8 cellular contexts compared by ENCODE assay signal in the genomic region with DNA sequence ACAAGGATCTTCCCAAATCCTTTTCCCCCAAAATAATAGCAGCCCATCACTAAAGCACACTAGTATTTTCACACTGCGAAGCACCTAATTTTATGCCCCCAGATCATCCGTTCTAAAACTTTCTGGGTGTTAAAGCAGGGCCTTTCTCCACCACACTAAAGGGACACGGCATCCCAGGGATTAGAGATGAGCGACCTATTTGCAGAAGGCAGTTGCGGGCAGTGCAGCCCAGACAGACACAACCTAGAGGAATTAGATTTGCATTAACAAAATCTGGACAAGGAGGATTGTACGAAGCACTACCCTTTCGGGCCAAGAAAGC. TPM values are rescaled to one million over a fixed set of nuclear protein-coding genes. Genes with fewer than 3 reads are reported as not detected.
DNase-seq lines count a peak whose midpoint lies in the region; ATAC-seq, FAIRE-seq and TF ChIP-seq lines count a peak whose summit lies in the region.

No MANE protein-coding gene starts in this region.

- in situ Hi-C loops in K562 (cut with MboI), result no loop called here

- H3K79me2 ChIP-seq in K562 (ENCODE audit: control insufficient read depth, insufficient read depth, low read length), result peaks cover 4% of the 10 kb centered on the region; the same call in 2 of the 3 replicates

- H3K9me3 Mint-ChIP-seq in activated T-cell treated with anti-CD3 and anti-CD28 coated beads, Interleukin-2, amount 50 U/mL, for 72 hours, result no peaks in the 10 kb centered on the region

- H3K9ac ChIP-seq in K562 (ENCODE audit: insufficient read depth in 1 of 2, low read depth in 2 of 2, low read length in 2 of 2), result peak overlapping the region; percentile 85 to 91

- H3K27ac ChIP-seq in K562 (ENCODE audit: extremely low read depth, low read depth, low read length) (peak overlapping the region; percentile 89), lower lobe of right lung (peak overlapping the region; percentile 90), tibial nerve (peak overlapping the region; percentile 81 to 90 (median 84))

- no peaks in the 10 kb centered on the region for H4K20me1 ChIP-seq in K562 (replicated peaks; ENCODE audit: control insufficient read depth, insufficient read depth, low read length)

- intact Hi-C loops in K562 (cut with micrococcal nuclease), result loop anchor here (2.0 kb wide), 2 partner anchors 23 to 101 kb away; partner anchors contain the start of genes ASNSD1, ORMDL1 and PMS1
- intact Hi-C loops in lower lobe of right lung (cut with DNase I), result no loop called here

- peak overlapping the region; percentile 97 for H2AFZ ChIP-seq in K562 (ENCODE audit: low read depth, low read length)

- TF ChIP-seq CTCF in K562 (IDR thresholded peaks at IDR 0.05 in 2 of 3, conservative IDR thresholded peaks at IDR 0.05 in 1 of 3; ENCODE audit: insufficient read depth in 2 of 3, low read depth in 1 of 3, low read length in 3 of 3) (no peak), lower lobe of right lung (IDR thresholded peaks at IDR 0.05) (no peak), tibial nerve (IDR thresholded peaks at IDR 0.05) (no peak)

- 0% methylated on average over 7 of the region's 7 CpGs for WGBS in K562 (ENCODE audit: insufficient coverage, low coverage, missing lambda C conversion rate)
- 0 to 1% methylated on average over 7 of the region's 7 CpGs for WGBS in tibial nerve, 2 donors

- H3K4me3 ChIP-seq in K562, result peak overlapping the region; percentile 70
- H3K4me3 ChIP-seq in lower lobe of right lung, result peak overlapping the region; percentile 95
- peak overlapping the region; percentile 65 to 72 (median 70) for H3K4me3 ChIP-seq in tibial nerve

- H3K4me2 ChIP-seq in K562 (ENCODE audit: insufficient read depth, low read length), result peak overlapping the region; percentile 97

- no peak for DNase-seq in activated T-cell treated with anti-CD3 and anti-CD28 coated beads, Interleukin-2, amount 50 U/mL, for 72 hours
- no peak for DNase-seq in activated T-cell treated with anti-CD3 and anti-CD28 coated beads for 4 hours
- DNase-seq in K562 (ENCODE audit: extremely low read depth in 1 of 4, low spot score in 3 of 4), result no peak
- DNase-seq in lower lobe of right lung, result no peak
- peak in 1 of 2 donors; percentile 8 for DNase-seq in tibial nerve (ENCODE audit: low spot score in 2 of 2)
- DNase-seq in stimulated activated CD4-positive, alpha-beta T cell treated with anti-CD3 and anti-CD28 coated beads, Interleukin-4, amount 100 ng/mL, for 1 hour, result no peak
- DNase-seq in NCI-H187 (lab: John Stamatoyannopoulos, UW), result no peak

- no peak for FAIRE-seq in K562 (lab: Jason Lieb, UNC)

- no peak for TF ChIP-seq POLR2A in K562 (conservative IDR thresholded peaks at IDR 0.05)
- TF ChIP-seq POLR2A in tibial nerve (IDR thresholded peaks at IDR 0.05), result no peak

- ATAC-seq in activated T-cell treated with anti-CD3 and anti-CD28 coated beads, Interleukin-2, amount 50 U/mL, for 72 hours (replicated peaks in 1 of 2), result no peak
- ATAC-seq in K562 (no peak), lower lobe of right lung (no peak), GM18511 (IDR thresholded peaks at IDR 0.05; ENCODE audit: unreplicated experiment) (no peak)

- TF ChIP-seq RAD21 in K562 (CRISPR knock-in tag; conservative IDR thresholded peaks at IDR 0.05 in 1 of 2, IDR thresholded peaks at IDR 0.05 in 1 of 2), result no peak

- H3K27ac Mint-ChIP-seq in activated T-cell treated with anti-CD3 and anti-CD28 coated beads, Interleukin-2, amount 50 U/mL, for 72 hours, result peak overlapping the region; percentile 100

- TF ChIP-seq EP300 in K562 (IDR thresholded peaks at IDR 0.05; ENCODE audit: low read length), result no peak
- no peak for TF ChIP-seq EP300 in tibial nerve (IDR thresholded peaks at IDR 0.05)

- H3K4me1 ChIP-seq in K562 (replicated peaks in 1 of 2; ENCODE audit: control insufficient read depth in 2 of 2, insufficient read depth in 2 of 2, low read length in 2 of 2) (no peaks in the 10 kb centered on the region; a peak in 1 of 5 replicates), lower lobe of right lung (peaks cover 14% of the 10 kb centered on the region), tibial nerve (peaks cover 0 to 24% (median 8%) of the 10 kb centered on the region in 4 donors)

- peak overlapping the region; percentile 94 to 95 for H3K4me3 Mint-ChIP-seq in activated T-cell treated with anti-CD3 and anti-CD28 coated beads, Interleukin-2, amount 50 U/mL, for 72 hours

- BruUV-seq in K562 (replicated peaks; lab: Mats Ljungman, UMichigan), result TSS peak; percentile 78

- H3K9me1 ChIP-seq in K562 (ENCODE audit: control insufficient read depth, insufficient read depth, low read length), result no peaks in the 10 kb centered on the region

- CTCF ChIA-PET in K562 (lab: Yijun Ruan, JAX; ENCODE audit: low intra/inter-chr PET ratio), result interaction anchor here (1.5 kb wide), 1 partner anchor 101 kb away, joined by 7 read pairs; the partner anchor contains the start of gene ASNSD1

- H3K9me3 ChIP-seq in K562 (replicated peaks; ENCODE audit: control insufficient read depth, insufficient read depth, low read depth, low read length), result no peaks in the 10 kb centered on the region
- H3K9me3 ChIP-seq in lower lobe of right lung, result no peaks in the 10 kb centered on the region
- H3K9me3 ChIP-seq in tibial nerve, result no peaks in the 10 kb centered on the region

- H3K27me3 ChIP-seq in K562 (ENCODE audit: control insufficient read depth in 2 of 2, insufficient read depth in 2 of 2, low read length in 2 of 2), result no peaks in the 10 kb centered on the region
- no peaks in the 10 kb centered on the region for H3K27me3 ChIP-seq in lower lobe of right lung (ENCODE audit: low read depth)
- no peaks in the 10 kb centered on the region for H3K27me3 ChIP-seq in tibial nerve

- H3K27me3 Mint-ChIP-seq in activated T-cell treated with anti-CD3 and anti-CD28 coated beads, Interleukin-2, amount 50 U/mL, for 72 hours (ENCODE audit: low read depth), result no peaks in the 10 kb centered on the region

- peaks cover 0 to 11% of the 10 kb centered on the region in 2 donors for H3K36me3 Mint-ChIP-seq in activated T-cell treated with anti-CD3 and anti-CD28 coated beads, Interleukin-2, amount 50 U/mL, for 72 hours (ENCODE audit: insufficient read depth in 2 of 2)

- H3K4me1 Mint-ChIP-seq in activated T-cell treated with anti-CD3 and anti-CD28 coated beads, Interleukin-2, amount 50 U/mL, for 72 hours (ENCODE audit: low read depth), result peaks cover 18% of the 10 kb centered on the region

- POLR2A ChIA-PET in K562 (lab: Yijun Ruan, JAX), result interaction anchor here (0.7 to 1.5 kb wide), 9 partner anchors 8 to 229 kb away, joined by 3 to 11 read pairs (median 4); no protein-coding TSS in a partner anchor

- peaks cover 11% of the 10 kb centered on the region; the same call in 1 of the 3 replicates for H3K36me3 ChIP-seq in K562 (ENCODE audit: control insufficient read depth, insufficient read depth, low read length)
- H3K36me3 ChIP-seq in lower lobe of right lung, result peaks cover 7% of the 10 kb centered on the region
- H3K36me3 ChIP-seq in tibial nerve, result peaks cover 0 to 33% (median 0%) of the 10 kb centered on the region in 3 donors

RNA-seq across cellular contexts. Expression of gene OSGEPL1, which starts 0.4 kb away (rescaled TPM):
- 10 to 100 TPM; 10.2 to 10.3 TPM for total RNA-seq in activated T-cell treated with anti-CD3 and anti-CD28 coated beads, Interleukin-2, amount 50 U/mL, for 72 hours
- total RNA-seq in K562 (2011; cell fraction: chromatin; rRNA removed; ENCODE audit: low replicate concordance), result 6.3 and 13.1 TPM in 2 replicates
- 6.0 and 6.7 TPM in 2 replicates for total RNA-seq in K562 (2011; cell fraction: nucleolus; rRNA removed)
- total RNA-seq in K562 (2011; cell fraction: nucleoplasm; rRNA removed), result 6.5 and 8.3 TPM in 2 replicates
- total RNA-seq in K562 (2014; rRNA removed) (3.6 and 3.7 TPM in 2 replicates), K562 (2014; rRNA removed; fragmentation: Illumina TruSeq; extraction: Trizol) (6.0 and 6.5 TPM in 2 replicates), K562 (2015; rRNA removed; fragmentation: Illumina TruSeq; extraction: Trizol) (5.3 and 6.5 TPM in 2 replicates), K562 (2021) (2.5 and 3.7 TPM in 2 replicates), lower lobe of right lung (7.9 TPM), tibial nerve (10 to 100 TPM in 3 of 4 donors, 1 to 10 TPM in 1; 8.4 to 26.4 (median 11.8) TPM)
- polyA plus RNA-seq in K562 (2011; rRNA removed) (10.4 and 10.8 TPM in 2 replicates), K562 (2014; fragmentation: Illumina TruSeq; extraction: Trizol) (5.0 and 5.2 TPM in 2 replicates), K562 (2014; fragmentation: Nextera tagmentation; extraction: Ambion mirVana) (1 to 10 TPM; 8.9 to 9.3 TPM), K562 (2014; rRNA removed) (5.1 and 6.0 TPM in 2 replicates)
- 1.6 and 3.5 TPM in 2 replicates for polyA plus RNA-seq in K562 (2011; cell fraction: cytosol; rRNA removed)
- polyA plus RNA-seq in K562 (2011; cell fraction: nucleus; rRNA removed), result 8.3 and 13.3 TPM in 2 replicates
- 3.6 and 4.7 TPM in 2 replicates for polyA plus RNA-seq in K562 (2012)
- polyA minus RNA-seq in K562 (2011; rRNA and poly(A)+ RNA removed), result 5.7 and 7.6 TPM in 2 replicates
- polyA minus RNA-seq in K562 (2011; cell fraction: cytosol; rRNA and poly(A)+ RNA removed), result 2.2 and 3.4 TPM in 2 replicates
- polyA minus RNA-seq in K562 (2011; cell fraction: nucleus; rRNA and poly(A)+ RNA removed), result 7.5 and 14.2 TPM in 2 replicates

RNA-seq across cellular contexts. Expression of gene ORMDL1, which starts 21.9 kb away (rescaled TPM):
- 100 to 1,000 TPM; 101 to 121 TPM for total RNA-seq in activated T-cell treated with anti-CD3 and anti-CD28 coated beads, Interleukin-2, amount 50 U/mL, for 72 hours
- 35.1 and 80.6 TPM in 2 replicates for total RNA-seq in K562 (2011; cell fraction: chromatin; rRNA removed; ENCODE audit: low replicate concordance)
- total RNA-seq in K562 (2011; cell fraction: nucleolus; rRNA removed), result 19.5 and 23.3 TPM in 2 replicates
- total RNA-seq in K562 (2011; cell fraction: nucleoplasm; rRNA removed), result 43.8 and 59.6 TPM in 2 replicates
- total RNA-seq in K562 (2014; rRNA removed), result 28.9 and 35.1 TPM in 2 replicates
- 48.9 and 54.1 TPM in 2 replicates for total RNA-seq in K562 (2014; rRNA removed; fragmentation: Illumina TruSeq; extraction: Trizol)
- 44.3 and 50.6 TPM in 2 replicates for total RNA-seq in K562 (2015; rRNA removed; fragmentation: Illumina TruSeq; extraction: Trizol)
- total RNA-seq in K562 (2021), result 33.8 and 35.3 TPM in 2 replicates
- 59.1 and 74.2 TPM in 2 replicates for polyA plus RNA-seq in K562 (2011; rRNA removed)
- 15.6 and 28.6 TPM in 2 replicates for polyA plus RNA-seq in K562 (2011; cell fraction: cytosol; rRNA removed)
- polyA plus RNA-seq in K562 (2011; cell fraction: nucleus; rRNA removed), result 74.3 and 102 TPM in 2 replicates
- polyA plus RNA-seq in K562 (2012), result 31.6 and 46.2 TPM in 2 replicates
- 41.4 and 47.2 TPM in 2 replicates for polyA plus RNA-seq in K562 (2014; fragmentation: Illumina TruSeq; extraction: Trizol)
- 10 to 100 TPM; 50.0 to 57.5 TPM for polyA plus RNA-seq in K562 (2014; fragmentation: Nextera tagmentation; extraction: Ambion mirVana)
- polyA plus RNA-seq in K562 (2014; rRNA removed), result 62.9 and 69.0 TPM in 2 replicates
- 27.6 and 33.7 TPM in 2 replicates for polyA minus RNA-seq in K562 (2011; rRNA and poly(A)+ RNA removed)
- polyA minus RNA-seq in K562 (2011; cell fraction: cytosol; rRNA and poly(A)+ RNA removed), result 7.7 and 8.8 TPM in 2 replicates
- polyA minus RNA-seq in K562 (2011; cell fraction: nucleus; rRNA and poly(A)+ RNA removed), result 18.7 and 29.1 TPM in 2 replicates
- 69.2 TPM for total RNA-seq in lower lobe of right lung
- 10 to 100 TPM; 62.1 to 88.6 (median 66.2) TPM for total RNA-seq in tibial nerve

RNA-seq across cellular contexts. Expression of gene PMS1, which starts 22.1 kb away (rescaled TPM):
- total RNA-seq in activated T-cell treated with anti-CD3 and anti-CD28 coated beads, Interleukin-2, amount 50 U/mL, for 72 hours, result 10 to 100 TPM; 37.9 to 52.7 TPM
- total RNA-seq in K562 (2011; cell fraction: chromatin; rRNA removed; ENCODE audit: low replicate concordance), result 23.9 and 58.8 TPM in 2 replicates
- total RNA-seq in K562 (2011; cell fraction: nucleolus; rRNA removed), result 13.7 and 15.5 TPM in 2 replicates
- total RNA-seq in K562 (2011; cell fraction: nucleoplasm; rRNA removed), result 22.4 and 33.4 TPM in 2 replicates
- total RNA-seq in K562 (2014; rRNA removed), result 17.6 TPM in 2 replicates
- total RNA-seq in K562 (2014; rRNA removed; fragmentation: Illumina TruSeq; extraction: Trizol), result 28.1 and 28.2 TPM in 2 replicates
- 26.6 and 29.8 TPM in 2 replicates for total RNA-seq in K562 (2015; rRNA removed; fragmentation: Illumina TruSeq; extraction: Trizol)
- 24.7 and 31.5 TPM in 2 replicates for total RNA-seq in K562 (2021)
- 20.0 and 24.2 TPM in 2 replicates for polyA plus RNA-seq in K562 (2011; rRNA removed)
- polyA plus RNA-seq in K562 (2011; cell fraction: cytosol; rRNA removed), result 5.9 and 6.8 TPM in 2 replicates
- 17.3 and 18.1 TPM in 2 replicates for polyA plus RNA-seq in K562 (2011; cell fraction: nucleus; rRNA removed)
- 13.5 and 14.3 TPM in 2 replicates for polyA plus RNA-seq in K562 (2012)
- polyA plus RNA-seq in K562 (2014; fragmentation: Illumina TruSeq; extraction: Trizol), result 18.6 and 26.2 TPM in 2 replicates
- 10 to 100 TPM; 14.5 to 19.9 TPM for polyA plus RNA-seq in K562 (2014; fragmentation: Nextera tagmentation; extraction: Ambion mirVana)
- 20.3 and 24.7 TPM in 2 replicates for polyA plus RNA-seq in K562 (2014; rRNA removed)
- 28.2 and 31.3 TPM in 2 replicates for polyA minus RNA-seq in K562 (2011; rRNA and poly(A)+ RNA removed)
- polyA minus RNA-seq in K562 (2011; cell fraction: cytosol; rRNA and poly(A)+ RNA removed), result 13.8 and 19.7 TPM in 2 replicates
- 26.5 and 41.3 TPM in 2 replicates for polyA minus RNA-seq in K562 (2011; cell fraction: nucleus; rRNA and poly(A)+ RNA removed)
- 21.7 TPM for total RNA-seq in lower lobe of right lung
- 10 to 100 TPM; 11.2 to 33.0 (median 21.0) TPM for total RNA-seq in tibial nerve
